ENCODE assay signal across 1 cellular context in genomic region chr17:63497708-63498483, GRCh38.
A peak's percentile ranks its signal among the peaks of the same experiment; 100 is the strongest.
TF ChIP-seq lines count a peak whose summit lies in the region.

No MANE protein-coding gene starts in this region.

TF ChIP-seq in HepG2, 621 proteins besides CTCF, POLR2A, EP300 and RAD21 (continued from another document and continues in another):
- TF ChIP-seq PREB (CRISPR knock-in tag; IDR thresholded peaks at IDR 0.05): no peak
- no peak for TF ChIP-seq NR2F6 (IDR thresholded peaks at IDR 0.05)
- TF ChIP-seq NR2F6 (CRISPR knock-in tag; IDR thresholded peaks at IDR 0.05): no peak
- TF ChIP-seq MAX (IDR thresholded peaks at IDR 0.05): no peak
- no peak for TF ChIP-seq RNF2 (conservative IDR thresholded peaks at IDR 0.05; ENCODE audit: low read depth)
- TF ChIP-seq CERS6 (CRISPR knock-in tag; IDR thresholded peaks at IDR 0.05): no peak
- TF ChIP-seq ZSCAN9 (CRISPR knock-in tag; IDR thresholded peaks at IDR 0.05; ENCODE audit: borderline replicate concordance): no peak
- TF ChIP-seq FIP1L1 (IDR thresholded peaks at IDR 0.05; ENCODE audit: borderline replicate concordance, insufficient read depth, low read depth, low read length): no peak
- no peak for TF ChIP-seq ZNF142 (CRISPR knock-in tag; IDR thresholded peaks at IDR 0.05)
- no peak for TF ChIP-seq ZNF567 (CRISPR knock-in tag; IDR thresholded peaks at IDR 0.05; ENCODE audit: borderline replicate concordance)
- TF ChIP-seq KDM2A (CRISPR knock-in tag; IDR thresholded peaks at IDR 0.05; ENCODE audit: borderline replicate concordance, low read depth): 0 out of 2 replicates have a peak, but pooled peaks have one; percentile 18
- TF ChIP-seq BCL3 (CRISPR knock-in tag; IDR thresholded peaks at IDR 0.05): no peak
- no peak for TF ChIP-seq KLF12 (CRISPR knock-in tag; IDR thresholded peaks at IDR 0.05; ENCODE audit: borderline replicate concordance)
- peak; percentile 54; the same call in 1 of the 2 replicates for TF ChIP-seq ARID4A (CRISPR knock-in tag; IDR thresholded peaks at IDR 0.05; ENCODE audit: borderline replicate concordance)
- no peak for TF ChIP-seq GMEB2 (CRISPR knock-in tag; IDR thresholded peaks at IDR 0.05; ENCODE audit: low read depth)
- TF ChIP-seq FOXC1 (CRISPR knock-in tag; IDR thresholded peaks at IDR 0.05; ENCODE audit: borderline replicate concordance): no peak
- no peak for TF ChIP-seq ZNF646 (CRISPR knock-in tag; IDR thresholded peaks at IDR 0.05)
- no peak for TF ChIP-seq MLLT10 (CRISPR knock-in tag; IDR thresholded peaks at IDR 0.05)
- 0 out of 2 replicates have a peak, but pooled peaks have one; percentile 34 for TF ChIP-seq HIVEP1 (CRISPR knock-in tag; IDR thresholded peaks at IDR 0.05)
- no peak for TF ChIP-seq HNF1A (IDR thresholded peaks at IDR 0.05; ENCODE audit: low read depth)
- TF ChIP-seq HNF1A (CRISPR knock-in tag; IDR thresholded peaks at IDR 0.05; ENCODE audit: borderline replicate concordance): 0 out of 2 replicates have a peak, but pooled peaks have one; percentile 23
- no peak for TF ChIP-seq IRF2 (CRISPR knock-in tag; IDR thresholded peaks at IDR 0.05)
- no peak for TF ChIP-seq SP140L (CRISPR knock-in tag; IDR thresholded peaks at IDR 0.05; ENCODE audit: borderline replicate concordance)
